Comparison of ENCODE assay signal across 1 cellular context in the genomic region with DNA sequence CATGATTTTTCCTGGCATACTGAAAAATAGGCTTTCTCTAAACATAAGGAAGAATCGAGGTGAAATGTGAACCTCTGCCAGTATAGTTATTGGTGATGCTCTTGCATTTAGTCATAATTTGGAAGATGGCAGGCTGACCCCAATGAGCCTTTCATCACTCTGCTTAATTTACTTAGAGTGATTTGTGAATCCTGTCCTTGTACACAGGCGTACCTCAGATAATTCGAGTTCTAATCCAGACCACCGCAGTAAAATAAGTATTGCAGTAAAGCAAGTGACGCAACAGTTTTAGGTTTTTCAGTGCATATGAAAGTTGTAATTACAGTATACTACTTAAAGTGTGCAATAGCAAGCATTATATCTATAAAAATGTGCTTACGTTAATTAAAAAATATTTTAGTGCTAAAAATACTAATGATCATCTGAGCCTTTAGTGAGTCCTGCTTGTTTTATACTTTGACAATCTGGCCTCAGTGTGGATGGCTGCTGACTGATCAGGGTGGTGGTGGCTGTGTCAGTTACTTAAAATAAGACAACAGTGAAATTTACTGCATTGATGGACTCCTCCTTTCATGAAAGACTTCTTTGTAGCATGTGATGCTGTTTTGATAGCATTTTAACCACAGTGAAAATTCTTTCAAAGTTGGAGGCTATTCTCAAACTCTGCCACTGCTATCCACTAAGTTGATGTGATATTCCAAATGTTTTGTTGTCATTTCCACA.
TF ChIP-seq lines count a peak whose summit lies in the region.

No MANE protein-coding gene starts in this region.

TF ChIP-seq in H1, 55 proteins besides CTCF, POLR2A, EP300 and RAD21:
- TF ChIP-seq CBX5 (IDR thresholded peaks at IDR 0.05; ENCODE audit: low read depth, low read length) (no peak), BRCA1 (IDR thresholded peaks at IDR 0.05; ENCODE audit: low read depth, low read length) (no peak), JUN (IDR thresholded peaks at IDR 0.05; ENCODE audit: low read depth, low read length) (no peak), HDAC6 (IDR thresholded peaks at IDR 0.05; ENCODE audit: low read depth, low read length) (no peak), CHD2 (IDR thresholded peaks at IDR 0.05; ENCODE audit: low read length) (no peak), TAF7 (optimal IDR thresholded peaks at IDR 0.05; ENCODE audit: borderline replicate concordance, low read depth, low read length) (no peak), YY1 (IDR thresholded peaks at IDR 0.05; ENCODE audit: low read depth, low read length) (no peak), CBX8 (IDR thresholded peaks at IDR 0.05; ENCODE audit: borderline replicate concordance, low read depth, low read length) (no peak), SRF (IDR thresholded peaks at IDR 0.05; ENCODE audit: low read depth, low read length) (no peak), GABPA (IDR thresholded peaks at IDR 0.05; ENCODE audit: borderline replicate concordance, insufficient read depth, low read length) (no peak), RFX5 (IDR thresholded peaks at IDR 0.05; ENCODE audit: borderline replicate concordance, low read depth, low read length) (no peak), CTBP2 (IDR thresholded peaks at IDR 0.05; ENCODE audit: borderline replicate concordance, insufficient read depth, insufficient read length, low read length) (no peak)
- TF ChIP-seq, protein P1, sequence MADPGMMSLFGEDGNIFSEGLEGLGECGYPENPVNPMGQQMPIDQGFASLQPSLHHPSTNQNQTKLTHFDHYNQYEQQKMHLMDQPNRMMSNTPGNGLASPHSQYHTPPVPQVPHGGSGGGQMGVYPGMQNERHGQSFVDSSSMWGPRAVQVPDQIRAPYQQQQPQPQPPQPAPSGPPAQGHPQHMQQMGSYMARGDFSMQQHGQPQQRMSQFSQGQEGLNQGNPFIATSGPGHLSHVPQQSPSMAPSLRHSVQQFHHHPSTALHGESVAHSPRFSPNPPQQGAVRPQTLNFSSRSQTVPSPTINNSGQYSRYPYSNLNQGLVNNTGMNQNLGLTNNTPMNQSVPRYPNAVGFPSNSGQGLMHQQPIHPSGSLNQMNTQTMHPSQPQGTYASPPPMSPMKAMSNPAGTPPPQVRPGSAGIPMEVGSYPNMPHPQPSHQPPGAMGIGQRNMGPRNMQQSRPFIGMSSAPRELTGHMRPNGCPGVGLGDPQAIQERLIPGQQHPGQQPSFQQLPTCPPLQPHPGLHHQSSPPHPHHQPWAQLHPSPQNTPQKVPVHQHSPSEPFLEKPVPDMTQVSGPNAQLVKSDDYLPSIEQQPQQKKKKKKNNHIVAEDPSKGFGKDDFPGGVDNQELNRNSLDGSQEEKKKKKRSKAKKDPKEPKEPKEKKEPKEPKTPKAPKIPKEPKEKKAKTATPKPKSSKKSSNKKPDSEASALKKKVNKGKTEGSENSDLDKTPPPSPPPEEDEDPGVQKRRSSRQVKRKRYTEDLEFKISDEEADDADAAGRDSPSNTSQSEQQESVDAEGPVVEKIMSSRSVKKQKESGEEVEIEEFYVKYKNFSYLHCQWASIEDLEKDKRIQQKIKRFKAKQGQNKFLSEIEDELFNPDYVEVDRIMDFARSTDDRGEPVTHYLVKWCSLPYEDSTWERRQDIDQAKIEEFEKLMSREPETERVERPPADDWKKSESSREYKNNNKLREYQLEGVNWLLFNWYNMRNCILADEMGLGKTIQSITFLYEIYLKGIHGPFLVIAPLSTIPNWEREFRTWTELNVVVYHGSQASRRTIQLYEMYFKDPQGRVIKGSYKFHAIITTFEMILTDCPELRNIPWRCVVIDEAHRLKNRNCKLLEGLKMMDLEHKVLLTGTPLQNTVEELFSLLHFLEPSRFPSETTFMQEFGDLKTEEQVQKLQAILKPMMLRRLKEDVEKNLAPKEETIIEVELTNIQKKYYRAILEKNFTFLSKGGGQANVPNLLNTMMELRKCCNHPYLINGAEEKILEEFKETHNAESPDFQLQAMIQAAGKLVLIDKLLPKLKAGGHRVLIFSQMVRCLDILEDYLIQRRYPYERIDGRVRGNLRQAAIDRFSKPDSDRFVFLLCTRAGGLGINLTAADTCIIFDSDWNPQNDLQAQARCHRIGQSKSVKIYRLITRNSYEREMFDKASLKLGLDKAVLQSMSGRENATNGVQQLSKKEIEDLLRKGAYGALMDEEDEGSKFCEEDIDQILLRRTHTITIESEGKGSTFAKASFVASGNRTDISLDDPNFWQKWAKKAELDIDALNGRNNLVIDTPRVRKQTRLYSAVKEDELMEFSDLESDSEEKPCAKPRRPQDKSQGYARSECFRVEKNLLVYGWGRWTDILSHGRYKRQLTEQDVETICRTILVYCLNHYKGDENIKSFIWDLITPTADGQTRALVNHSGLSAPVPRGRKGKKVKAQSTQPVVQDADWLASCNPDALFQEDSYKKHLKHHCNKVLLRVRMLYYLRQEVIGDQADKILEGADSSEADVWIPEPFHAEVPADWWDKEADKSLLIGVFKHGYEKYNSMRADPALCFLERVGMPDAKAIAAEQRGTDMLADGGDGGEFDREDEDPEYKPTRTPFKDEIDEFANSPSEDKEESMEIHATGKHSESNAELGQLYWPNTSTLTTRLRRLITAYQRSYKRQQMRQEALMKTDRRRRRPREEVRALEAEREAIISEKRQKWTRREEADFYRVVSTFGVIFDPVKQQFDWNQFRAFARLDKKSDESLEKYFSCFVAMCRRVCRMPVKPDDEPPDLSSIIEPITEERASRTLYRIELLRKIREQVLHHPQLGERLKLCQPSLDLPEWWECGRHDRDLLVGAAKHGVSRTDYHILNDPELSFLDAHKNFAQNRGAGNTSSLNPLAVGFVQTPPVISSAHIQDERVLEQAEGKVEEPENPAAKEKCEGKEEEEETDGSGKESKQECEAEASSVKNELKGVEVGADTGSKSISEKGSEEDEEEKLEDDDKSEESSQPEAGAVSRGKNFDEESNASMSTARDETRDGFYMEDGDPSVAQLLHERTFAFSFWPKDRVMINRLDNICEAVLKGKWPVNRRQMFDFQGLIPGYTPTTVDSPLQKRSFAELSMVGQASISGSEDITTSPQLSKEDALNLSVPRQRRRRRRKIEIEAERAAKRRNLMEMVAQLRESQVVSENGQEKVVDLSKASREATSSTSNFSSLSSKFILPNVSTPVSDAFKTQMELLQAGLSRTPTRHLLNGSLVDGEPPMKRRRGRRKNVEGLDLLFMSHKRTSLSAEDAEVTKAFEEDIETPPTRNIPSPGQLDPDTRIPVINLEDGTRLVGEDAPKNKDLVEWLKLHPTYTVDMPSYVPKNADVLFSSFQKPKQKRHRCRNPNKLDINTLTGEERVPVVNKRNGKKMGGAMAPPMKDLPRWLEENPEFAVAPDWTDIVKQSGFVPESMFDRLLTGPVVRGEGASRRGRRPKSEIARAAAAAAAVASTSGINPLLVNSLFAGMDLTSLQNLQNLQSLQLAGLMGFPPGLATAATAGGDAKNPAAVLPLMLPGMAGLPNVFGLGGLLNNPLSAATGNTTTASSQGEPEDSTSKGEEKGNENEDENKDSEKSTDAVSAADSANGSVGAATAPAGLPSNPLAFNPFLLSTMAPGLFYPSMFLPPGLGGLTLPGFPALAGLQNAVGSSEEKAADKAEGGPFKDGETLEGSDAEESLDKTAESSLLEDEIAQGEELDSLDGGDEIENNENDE (IDR thresholded peaks at IDR 0.05; ENCODE audit: insufficient replicate concordance, low read length), result no peak
- TF ChIP-seq, protein P2, sequence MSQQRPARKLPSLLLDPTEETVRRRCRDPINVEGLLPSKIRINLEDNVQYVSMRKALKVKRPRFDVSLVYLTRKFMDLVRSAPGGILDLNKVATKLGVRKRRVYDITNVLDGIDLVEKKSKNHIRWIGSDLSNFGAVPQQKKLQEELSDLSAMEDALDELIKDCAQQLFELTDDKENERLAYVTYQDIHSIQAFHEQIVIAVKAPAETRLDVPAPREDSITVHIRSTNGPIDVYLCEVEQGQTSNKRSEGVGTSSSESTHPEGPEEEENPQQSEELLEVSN (IDR thresholded peaks at IDR 0.05), result no peak
TF ChIP-seq in H1: peak in this region for 0.
